In the genomic region with DNA sequence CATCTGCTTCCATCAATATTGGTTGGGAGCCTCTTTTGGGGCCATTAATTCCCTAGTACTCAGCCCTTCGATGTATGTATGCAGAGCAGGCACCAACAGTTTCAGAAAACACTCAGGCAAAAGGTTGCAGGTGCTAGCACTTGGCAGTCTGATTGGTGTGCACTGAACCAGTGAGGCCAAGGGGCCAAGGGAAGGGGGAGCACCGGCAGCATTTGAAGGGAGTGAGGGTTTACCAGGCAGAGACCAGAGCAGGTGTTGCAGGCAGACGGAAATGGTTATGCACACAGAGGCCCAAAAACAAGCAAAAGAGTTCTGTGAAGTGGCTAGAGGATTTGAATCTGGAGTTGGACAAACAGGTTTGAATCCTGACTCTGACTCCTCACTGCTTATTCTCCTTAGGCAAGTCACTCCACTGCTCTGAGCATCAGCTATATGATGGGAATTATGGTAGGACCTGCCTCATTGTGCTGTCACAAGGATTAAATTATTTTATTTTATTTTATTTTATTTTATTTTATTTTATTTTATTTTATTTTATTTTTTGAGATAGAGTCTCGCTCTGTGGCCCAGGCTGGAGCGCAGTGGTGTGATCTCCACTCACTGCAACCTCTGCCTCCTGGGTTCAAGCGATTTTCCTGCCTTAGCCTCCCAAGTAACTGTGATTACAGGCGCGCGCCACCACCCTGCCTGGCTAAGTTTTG, we compare ENCODE assay signal across 1 cellular context.
A peak's percentile ranks its signal among the peaks of the same experiment; 100 is the strongest.
TF ChIP-seq lines count a peak whose summit lies in the region.

No MANE protein-coding gene starts in this region.

TF ChIP-seq in HepG2, 621 proteins besides CTCF, POLR2A, EP300 and RAD21 (continued from another document):
- TF ChIP-seq, protein P1, sequence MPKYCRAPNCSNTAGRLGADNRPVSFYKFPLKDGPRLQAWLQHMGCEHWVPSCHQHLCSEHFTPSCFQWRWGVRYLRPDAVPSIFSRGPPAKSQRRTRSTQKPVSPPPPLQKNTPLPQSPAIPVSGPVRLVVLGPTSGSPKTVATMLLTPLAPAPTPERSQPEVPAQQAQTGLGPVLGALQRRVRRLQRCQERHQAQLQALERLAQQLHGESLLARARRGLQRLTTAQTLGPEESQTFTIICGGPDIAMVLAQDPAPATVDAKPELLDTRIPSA (CRISPR knock-in tag; IDR thresholded peaks at IDR 0.05; ENCODE audit: borderline replicate concordance): no peak
- TF ChIP-seq, protein P2, sequence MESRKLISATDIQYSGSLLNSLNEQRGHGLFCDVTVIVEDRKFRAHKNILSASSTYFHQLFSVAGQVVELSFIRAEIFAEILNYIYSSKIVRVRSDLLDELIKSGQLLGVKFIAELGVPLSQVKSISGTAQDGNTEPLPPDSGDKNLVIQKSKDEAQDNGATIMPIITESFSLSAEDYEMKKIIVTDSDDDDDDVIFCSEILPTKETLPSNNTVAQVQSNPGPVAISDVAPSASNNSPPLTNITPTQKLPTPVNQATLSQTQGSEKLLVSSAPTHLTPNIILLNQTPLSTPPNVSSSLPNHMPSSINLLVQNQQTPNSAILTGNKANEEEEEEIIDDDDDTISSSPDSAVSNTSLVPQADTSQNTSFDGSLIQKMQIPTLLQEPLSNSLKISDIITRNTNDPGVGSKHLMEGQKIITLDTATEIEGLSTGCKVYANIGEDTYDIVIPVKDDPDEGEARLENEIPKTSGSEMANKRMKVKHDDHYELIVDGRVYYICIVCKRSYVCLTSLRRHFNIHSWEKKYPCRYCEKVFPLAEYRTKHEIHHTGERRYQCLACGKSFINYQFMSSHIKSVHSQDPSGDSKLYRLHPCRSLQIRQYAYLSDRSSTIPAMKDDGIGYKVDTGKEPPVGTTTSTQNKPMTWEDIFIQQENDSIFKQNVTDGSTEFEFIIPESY (CRISPR knock-in tag; IDR thresholded peaks at IDR 0.05): no peak
- peak; percentile 44; the same call in 1 of the 2 replicates for TF ChIP-seq SALL1 (CRISPR knock-in tag; IDR thresholded peaks at IDR 0.05)
- no peak for TF ChIP-seq TBL1XR1 (IDR thresholded peaks at IDR 0.05; ENCODE audit: borderline replicate concordance, low read length, partially characterized antibody)
- TF ChIP-seq NFIC (IDR thresholded peaks at IDR 0.05; ENCODE audit: low read length): no peak
- TF ChIP-seq HDAC2 (CRISPR knock-in tag; IDR thresholded peaks at IDR 0.05): 0 out of 2 replicates have a peak, but pooled peaks have one; percentile 25
- TF ChIP-seq HOXA9 (CRISPR knock-in tag; IDR thresholded peaks at IDR 0.05; ENCODE audit: borderline replicate concordance): no peak
- TF ChIP-seq ZNF878 (CRISPR knock-in tag; IDR thresholded peaks at IDR 0.05): no peak
- TF ChIP-seq, protein P3, sequence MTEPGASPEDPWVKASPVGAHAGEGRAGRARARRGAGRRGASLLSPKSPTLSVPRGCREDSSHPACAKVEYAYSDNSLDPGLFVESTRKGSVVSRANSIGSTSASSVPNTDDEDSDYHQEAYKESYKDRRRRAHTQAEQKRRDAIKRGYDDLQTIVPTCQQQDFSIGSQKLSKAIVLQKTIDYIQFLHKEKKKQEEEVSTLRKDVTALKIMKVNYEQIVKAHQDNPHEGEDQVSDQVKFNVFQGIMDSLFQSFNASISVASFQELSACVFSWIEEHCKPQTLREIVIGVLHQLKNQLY (CRISPR knock-in tag; IDR thresholded peaks at IDR 0.05): no peak
